In the genomic region with DNA sequence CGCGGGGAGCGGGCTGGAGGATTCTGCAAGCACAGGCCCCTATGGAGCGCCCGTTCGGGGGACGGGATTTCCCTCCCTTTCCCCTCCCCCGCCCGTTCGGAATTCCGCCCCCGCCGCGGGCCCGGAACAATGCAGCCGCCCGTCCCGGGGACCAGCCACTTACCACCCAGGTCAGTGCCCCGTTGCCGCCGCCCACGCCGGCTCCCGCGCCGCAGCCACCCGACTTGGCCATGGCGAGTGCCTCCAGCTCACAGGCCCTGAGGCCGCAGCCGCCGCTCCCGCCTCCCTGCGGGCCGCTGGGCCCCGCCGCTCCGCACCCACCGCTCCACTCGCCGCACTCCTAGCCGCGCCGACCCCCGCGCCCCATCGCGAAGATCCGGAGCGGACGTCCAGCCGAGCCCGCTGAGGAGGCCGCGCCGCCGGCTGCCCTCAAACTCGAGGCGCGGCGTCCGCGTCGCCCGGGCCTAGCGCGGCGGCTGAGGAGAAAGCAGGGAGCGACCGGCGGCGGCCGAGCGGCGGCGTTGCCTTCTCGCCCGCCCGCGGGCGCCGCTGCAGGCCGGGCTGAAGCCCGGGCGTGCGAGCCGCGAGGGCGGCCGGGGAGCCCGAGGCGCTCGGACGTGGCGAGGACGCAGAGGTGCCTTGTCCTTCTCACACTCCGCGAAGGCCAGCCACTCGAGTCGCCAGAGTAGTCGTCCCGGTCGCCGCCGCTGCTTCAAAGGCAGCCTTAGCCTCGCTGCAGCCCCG, we compare ENCODE assay signal across 8 cellular contexts. TPM values are rescaled to one million over a fixed set of nuclear protein-coding genes. Genes with fewer than 3 reads are reported as not detected.
DNase-seq lines count a peak whose midpoint lies in the region; ATAC-seq and TF ChIP-seq lines count a peak whose summit lies in the region.

No MANE protein-coding gene starts in this region.

- in situ Hi-C loops in SK-MEL-5 (cut with HindIII; ENCODE audit: low pct_unique_long_range_greater_than_20kb, low sequenced_read_pairs) = no loop called here

- peak overlapping the region; percentile 99 for H3K4me3 ChIP-seq in trophoblast cell (ENCODE audit: low read depth, low read length)

- peak overlapping the region; percentile 97 for H3K18ac ChIP-seq in trophoblast cell (ENCODE audit: low read length)

- peak overlapping the region; percentile 88 for H3K9ac ChIP-seq in trophoblast cell (ENCODE audit: low read length)

- WGBS in trophoblast cell (ENCODE audit: extremely low coverage, insufficient coverage, insufficient read length) = no CpG with 5 or more reads among the region's 106 CpGs

- no peaks in the 10 kb centered on the region for H3K27me3 ChIP-seq in trophoblast cell (ENCODE audit: insufficient read depth, low read length)

- peaks cover 10% of the 10 kb centered on the region for H3K79me2 ChIP-seq in trophoblast cell (ENCODE audit: control insufficient read depth, insufficient read depth, low read length, poor library complexity)

- H4K12ac ChIP-seq in trophoblast cell (ENCODE audit: low read depth, low read length) = peak overlapping the region; percentile 79

- H2AFZ ChIP-seq in trophoblast cell (ENCODE audit: insufficient read depth, low read length, poor library complexity) = peak overlapping the region; percentile 94

- no peaks in the 10 kb centered on the region for H3K27me3 Mint-ChIP-seq in activated naive CD8-positive, alpha-beta T cell treated with anti-CD3 and anti-CD28 coated beads for 36 hours
- H3K27me3 Mint-ChIP-seq in type B pancreatic cell = no peaks in the 10 kb centered on the region

- peak overlapping the region; percentile 83 for H4K91ac ChIP-seq in trophoblast cell (ENCODE audit: low read depth, low read length)

- peaks cover 11% of the 10 kb centered on the region for H3K79me1 ChIP-seq in trophoblast cell (ENCODE audit: low read length)

- H3K36me3 ChIP-seq in trophoblast cell (ENCODE audit: control insufficient read depth in 1 of 2, insufficient read depth in 2 of 2, low read length in 2 of 2) = no peaks in the 10 kb centered on the region

- no peak overlapping the region for H2BK12ac ChIP-seq in trophoblast cell (ENCODE audit: low read length)

- H3K4me1 Mint-ChIP-seq in activated naive CD8-positive, alpha-beta T cell treated with anti-CD3 and anti-CD28 coated beads for 36 hours = peaks cover 41% of the 10 kb centered on the region
- peaks cover 40% of the 10 kb centered on the region for H3K4me1 Mint-ChIP-seq in type B pancreatic cell (ENCODE audit: unreplicated experiment)

- H3K4me2 ChIP-seq in trophoblast cell (ENCODE audit: low read length) = peak overlapping the region; percentile 76

- peak; percentile 62 for DNase-seq in NCI-H82 (lab: John Stamatoyannopoulos, UW)
- DNase-seq in NCI-H82 treated with DMSO at 0.1 percent for 48 hours (lab: John Stamatoyannopoulos, UW; ENCODE audit: unreplicated experiment) = no peak
- DNase-seq in SK-MEL-5 (ENCODE audit: low read depth, low spot score) = peak; percentile 24
- DNase-seq in activated naive CD8-positive, alpha-beta T cell treated with anti-CD3 and anti-CD28 coated beads for 36 hours = peak; percentile 72
- peak; percentile 89 for DNase-seq in cardiac septum (ENCODE audit: low spot score)
- peak; percentile 46 to 72 for DNase-seq in trophoblast cell
- peak; percentile 81 for DNase-seq in type B pancreatic cell (ENCODE audit: extremely low spot score, unreplicated experiment)

- H3K27ac ChIP-seq in trophoblast cell (ENCODE audit: low read depth, low read length) = peak overlapping the region; percentile 94

- no peaks in the 10 kb centered on the region for H3K4me1 ChIP-seq in trophoblast cell (ENCODE audit: control insufficient read depth in 1 of 2, insufficient read depth in 2 of 2, low read length in 2 of 2)

- peak overlapping the region; percentile 98 for H3K27ac Mint-ChIP-seq in activated naive CD8-positive, alpha-beta T cell treated with anti-CD3 and anti-CD28 coated beads for 36 hours
- peak overlapping the region; percentile 100 for H3K27ac Mint-ChIP-seq in type B pancreatic cell

- peak overlapping the region; percentile 91 for H2BK5ac ChIP-seq in trophoblast cell (ENCODE audit: low read depth, low read length, poor library complexity)

- no peak overlapping the region for H3K23ac ChIP-seq in trophoblast cell (ENCODE audit: low read length)

- H2AK5ac ChIP-seq in trophoblast cell (ENCODE audit: low read length) = peak overlapping the region; percentile 77

- H3K4me3 Mint-ChIP-seq in activated naive CD8-positive, alpha-beta T cell treated with anti-CD3 and anti-CD28 coated beads for 36 hours = peak overlapping the region; percentile 95
- H3K4me3 Mint-ChIP-seq in type B pancreatic cell = peak overlapping the region; percentile 97

- peaks cover 10% of the 10 kb centered on the region for H3K36me3 Mint-ChIP-seq in activated naive CD8-positive, alpha-beta T cell treated with anti-CD3 and anti-CD28 coated beads for 36 hours
- peaks cover 4% of the 10 kb centered on the region for H3K36me3 Mint-ChIP-seq in type B pancreatic cell

- no peak for TF ChIP-seq CTCF in type B pancreatic cell (conservative IDR thresholded peaks at IDR 0.05)

- peak; percentile 40 for ATAC-seq in HG02970 (IDR thresholded peaks at IDR 0.05; ENCODE audit: low FRiP score, unreplicated experiment)

- H3K4ac ChIP-seq in trophoblast cell (ENCODE audit: low read depth, low read length) = peak overlapping the region; percentile 90

- intact Hi-C loops in cardiac septum (cut with DNase I) = loop anchor here (10.0 kb wide), 1 partner anchor 441 kb away; no protein-coding TSS in a partner anchor

- peak overlapping the region; percentile 96 for H4K8ac ChIP-seq in trophoblast cell (ENCODE audit: low read depth, low read length)

- peak overlapping the region; percentile 40 for H2BK120ac ChIP-seq in trophoblast cell (ENCODE audit: insufficient read depth, low read length, poor library complexity)

- H3K9me3 ChIP-seq in trophoblast cell (ENCODE audit: insufficient read depth, low read depth, low read length) = no peaks in the 10 kb centered on the region

- no peaks in the 10 kb centered on the region for H3K9me3 Mint-ChIP-seq in activated naive CD8-positive, alpha-beta T cell treated with anti-CD3 and anti-CD28 coated beads for 36 hours
- no peaks in the 10 kb centered on the region for H3K9me3 Mint-ChIP-seq in type B pancreatic cell

- H3K14ac ChIP-seq in trophoblast cell (ENCODE audit: low read length) = peak overlapping the region; percentile 61

RNA-seq across cellular contexts. Expression of gene TOP2B, which starts 0.5 kb away (rescaled TPM):
- 87.7 and 98.9 TPM in 2 replicates for total RNA-seq in SK-MEL-5 (2014; rRNA removed; shearing (Covaris generic))
- 63.0 and 85.3 TPM in 2 replicates for polyA plus RNA-seq in SK-MEL-5 (2015; cell fraction: cytosol; rRNA removed)
- 75.7 and 96.6 TPM in 2 replicates for polyA plus RNA-seq in SK-MEL-5 (2015; cell fraction: nucleus; rRNA removed)
- total RNA-seq in activated naive CD8-positive, alpha-beta T cell treated with anti-CD3 and anti-CD28 coated beads for 36 hours = 100 to 1,000 TPM; 128 to 130 TPM
- total RNA-seq in cardiac septum (108 TPM), type B pancreatic cell (ENCODE audit: low replicate concordance) (106 and 198 TPM in 2 replicates)
- 68.0 and 72.2 TPM in 2 replicates for polyA plus RNA-seq in trophoblast cell (2013)
